ENCODE assay signal across 20 cellular contexts in genomic region chr2:55786286-55786685, GRCh38.
DNase-seq lines count a peak whose midpoint lies in the region; ATAC-seq and TF ChIP-seq lines count a peak whose summit lies in the region.
"Had no signal": no experiment of that assay in that cellular context is flagged by ENCODE, and none has a peak within 500 bp of the region (broad histone marks: within the 10 kb centered on the region; RNA-seq: fewer than 3 reads in every experiment).

No MANE protein-coding gene starts in this region.

- DNase-seq in G401 (ENCODE audit: low spot score) (peak; percentile 16), caudate nucleus (lab: John Stamatoyannopoulos, UW) (peak in 1 of 61 donors; percentile 12), medulla oblongata (ENCODE audit: extremely low spot score) (peak; percentile 65), retinal pigment epithelial cell (ENCODE audit: low read depth) (peak; percentile 72), DMS153 treated with DMSO at 0.1 percent for 48 hours (lab: John Stamatoyannopoulos, UW; ENCODE audit: unreplicated experiment) (no peak), NCI-H1417 (lab: John Stamatoyannopoulos, UW) (no peak)
- no peak for DNase-seq in activated CD4-positive, alpha-beta T cell treated with anti-CD3 and anti-CD28 coated beads, Interleukin-2, amount 50 U/mL, for 48 hours
- DNase-seq: 8988T; BE2C; CD4-positive, CD25-positive, alpha-beta regulatory T cell; CD8-positive, alpha-beta memory T cell; COR-L47; DMS 273 treated with DMSO at 0.1 percent for 48 hours; GDM1; GOT3; H7; HFFc6 had no signal

- no peak for ATAC-seq in esophagus mucosa
- ATAC-seq: HCT116, HepG2 had no signal

- peak overlapping the region; percentile 94 for H3K27ac ChIP-seq in caudate nucleus (ENCODE audit: low read depth, low read length)

- H3K4me3 ChIP-seq in retinal pigment epithelial cell (ENCODE audit: low read length): no peak overlapping the region

- in situ Hi-C loops in G401 (cut with HindIII; ENCODE audit: low sequenced_read_pairs): no loop called here

- TF ChIP-seq CTCF in retinal pigment epithelial cell (conservative IDR thresholded peaks at IDR 0.05; ENCODE audit: low read depth, low read length): no peak

Comparison
In these comparisons a context has a peak if more than half of its experiments do, and no peak if none do; other contexts are left out.
1. DNase-seq: peak in G401 (single experiment), medulla oblongata (single experiment) and retinal pigment epithelial cell (single experiment); none in DMS153 treated with DMSO at 0.1 percent for 48 hours (single experiment), NCI-H1417 (0 of 3) and activated CD4-positive, alpha-beta T cell treated with anti-CD3 and anti-CD28 coated beads, Interleukin-2, amount 50 U/mL, for 48 hours (0 of 2).